1 cellular context compared by ENCODE assay signal in the genomic region with DNA sequence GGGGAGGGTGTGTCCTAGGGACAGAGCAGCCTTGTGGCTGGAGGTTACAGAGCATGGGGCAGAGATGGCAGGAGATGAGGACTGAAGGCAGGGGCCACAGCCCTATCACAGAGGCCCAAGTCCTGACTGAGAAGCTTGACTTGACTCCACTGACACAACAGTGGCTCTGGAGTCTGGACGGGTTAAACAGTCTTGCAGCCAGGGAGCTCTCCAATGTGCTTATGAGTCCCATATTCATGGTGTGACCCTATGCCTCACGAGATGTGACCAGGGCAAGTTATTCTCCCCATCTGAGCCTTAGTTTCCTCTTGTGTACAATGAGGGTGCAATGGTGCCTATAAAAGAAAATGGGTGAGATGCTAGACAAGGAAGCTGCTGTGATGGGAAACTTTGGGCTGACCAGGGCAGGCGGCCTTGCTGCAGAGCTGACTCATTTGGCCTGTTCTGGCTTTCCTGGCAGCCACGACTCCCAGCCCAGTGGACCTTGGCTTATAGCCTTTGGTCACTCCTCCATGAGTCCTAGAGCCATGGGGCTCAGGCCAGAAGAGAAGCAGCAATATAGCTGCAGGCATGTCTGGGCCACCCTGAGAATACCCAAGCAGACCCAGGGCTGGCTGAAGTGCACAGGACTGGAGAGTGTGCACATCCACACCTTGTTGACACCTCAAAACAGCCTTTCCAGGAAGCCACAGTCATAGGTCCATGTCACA.
A peak's percentile ranks its signal among the peaks of the same experiment; 100 is the strongest.
TF ChIP-seq lines count a peak whose summit lies in the region.

No MANE protein-coding gene starts in this region.

TF ChIP-seq in SK-N-SH, 30 proteins besides CTCF, POLR2A, EP300 and RAD21 (continued from another document):
- TF ChIP-seq, protein P1, sequence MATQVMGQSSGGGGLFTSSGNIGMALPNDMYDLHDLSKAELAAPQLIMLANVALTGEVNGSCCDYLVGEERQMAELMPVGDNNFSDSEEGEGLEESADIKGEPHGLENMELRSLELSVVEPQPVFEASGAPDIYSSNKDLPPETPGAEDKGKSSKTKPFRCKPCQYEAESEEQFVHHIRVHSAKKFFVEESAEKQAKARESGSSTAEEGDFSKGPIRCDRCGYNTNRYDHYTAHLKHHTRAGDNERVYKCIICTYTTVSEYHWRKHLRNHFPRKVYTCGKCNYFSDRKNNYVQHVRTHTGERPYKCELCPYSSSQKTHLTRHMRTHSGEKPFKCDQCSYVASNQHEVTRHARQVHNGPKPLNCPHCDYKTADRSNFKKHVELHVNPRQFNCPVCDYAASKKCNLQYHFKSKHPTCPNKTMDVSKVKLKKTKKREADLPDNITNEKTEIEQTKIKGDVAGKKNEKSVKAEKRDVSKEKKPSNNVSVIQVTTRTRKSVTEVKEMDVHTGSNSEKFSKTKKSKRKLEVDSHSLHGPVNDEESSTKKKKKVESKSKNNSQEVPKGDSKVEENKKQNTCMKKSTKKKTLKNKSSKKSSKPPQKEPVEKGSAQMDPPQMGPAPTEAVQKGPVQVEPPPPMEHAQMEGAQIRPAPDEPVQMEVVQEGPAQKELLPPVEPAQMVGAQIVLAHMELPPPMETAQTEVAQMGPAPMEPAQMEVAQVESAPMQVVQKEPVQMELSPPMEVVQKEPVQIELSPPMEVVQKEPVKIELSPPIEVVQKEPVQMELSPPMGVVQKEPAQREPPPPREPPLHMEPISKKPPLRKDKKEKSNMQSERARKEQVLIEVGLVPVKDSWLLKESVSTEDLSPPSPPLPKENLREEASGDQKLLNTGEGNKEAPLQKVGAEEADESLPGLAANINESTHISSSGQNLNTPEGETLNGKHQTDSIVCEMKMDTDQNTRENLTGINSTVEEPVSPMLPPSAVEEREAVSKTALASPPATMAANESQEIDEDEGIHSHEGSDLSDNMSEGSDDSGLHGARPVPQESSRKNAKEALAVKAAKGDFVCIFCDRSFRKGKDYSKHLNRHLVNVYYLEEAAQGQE (IDR thresholded peaks at IDR 0.05; ENCODE audit: low read depth, low read length): peak; percentile 88
TF ChIP-seq in SK-N-SH: peak in this region for 1.
